In genomic region chr2:117994729-117995128, GRCh38 we compare ENCODE assay signal across 32 cellular contexts.
"Had no signal": no experiment of that assay in that cellular context is flagged by ENCODE, and none has a peak within 500 bp of the region (broad histone marks: within the 10 kb centered on the region; RNA-seq: fewer than 3 reads in every experiment).

No MANE protein-coding gene starts in this region.

- H3K4me1 ChIP-seq: breast epithelium had no signal

- H3K36me3 ChIP-seq: breast epithelium had no signal

- H3K27me3 ChIP-seq: adrenal gland, body of pancreas, brain microvascular endothelial cell, breast epithelium had no signal

- ATAC-seq: activated CD8-positive, alpha-beta T cell treated with anti-CD3 and anti-CD28 coated beads for 36 hours; activated naive CD4-positive, alpha-beta T cell treated with anti-CD3 and anti-CD28 coated beads, Interleukin-2, amount 50 U/mL, for 72 hours; activated T-cell treated with anti-CD3 and anti-CD28 coated beads, Interleukin-2, amount 50 U/mL, for 4 hours; activated T-cell treated with anti-CD3 and anti-CD28 coated beads, Interleukin-2, amount 50 U/mL, for 72 hours; activated T-helper 17 cell treated with anti-CD3 and anti-CD28 coated beads, Interleukin-2, amount 50 U/mL, for 72 hours; body of pancreas had no signal

- H3K4me3 ChIP-seq: adrenal gland, body of pancreas, breast epithelium had no signal

- H3K9me3 ChIP-seq: adrenal gland, body of pancreas, breast epithelium had no signal

- FAIRE-seq: astrocyte, TTC549 had no signal

- H3K27ac ChIP-seq: adrenal gland, body of pancreas, brain microvascular endothelial cell, breast epithelium, VCaP had no signal

- DNase-seq: activated B cell treated with CpG ODN at 0.5 μM for 24 hours; activated CD4-positive, alpha-beta memory T cell treated with anti-CD3 and anti-CD28 coated beads for 36 hours; activated CD4-positive, alpha-beta T cell treated with anti-CD3 and anti-CD28 coated beads for 4 hours; activated CD4-positive, alpha-beta T cell treated with anti-CD3 and anti-CD28 coated beads, Interleukin-2, amount 10 ng/mL, durations not matched to agents 24 days and 14 days; activated CD4-positive, alpha-beta T cell treated with anti-CD3 and anti-CD28 coated beads, Interleukin-2, amount 50 U/mL, for 1 hour; activated CD4-positive, alpha-beta T cell treated with anti-CD3 and anti-CD28 coated beads, Interleukin-2, amount 50 U/mL, for 4 hours; activated CD8-positive, alpha-beta memory T cell treated with anti-CD3 and anti-CD28 coated beads, Interleukin-2, amount 50 U/mL, for 4 hours; activated CD8-positive, alpha-beta T cell treated with anti-CD3 and anti-CD28 coated beads for 36 hours; activated effector memory CD4-positive, alpha-beta T cell treated with anti-CD3 and anti-CD28 coated beads, Interleukin-2, amount 50 U/mL, for 16 hours; activated gamma-delta T cell treated with Interleukin-2 at 50 U/mL for 16 hours; activated naive CD4-positive, alpha-beta T cell; activated naive CD4-positive, alpha-beta T cell treated with anti-CD3 and anti-CD28 coated beads for 36 hours; activated naive CD4-positive, alpha-beta T cell treated with anti-CD3 and anti-CD28 coated beads, Interleukin-2, amount 50 U/mL, for 16 hours; activated naive CD8-positive, alpha-beta T cell treated with anti-CD3 and anti-CD28 coated beads for 36 hours; activated T-cell treated with anti-CD3 and anti-CD28 coated beads for 4 hours; activated T-cell treated with anti-CD3 and anti-CD28 coated beads, Interleukin-2, amount 50 U/mL, for 1 hour; activated T-cell treated with anti-CD3 and anti-CD28 coated beads, Interleukin-2, amount 50 U/mL, for 4 hours; activated T-cell treated with anti-CD3 and anti-CD28 coated beads, Interleukin-2, amount 50 U/mL, for 72 hours; adrenal gland; amniotic stem cell; aorta; body of pancreas; brain microvascular endothelial cell; central memory CD4-positive, alpha-beta T cell; T-helper 2 cell; T-helper 9 cell had no signal
